Comparison of ENCODE assay signal across 8 cellular contexts in genomic region chr11:63671322-63672155, GRCh38. TPM values are rescaled to one million over a fixed set of nuclear protein-coding genes. Genes with fewer than 3 reads are reported as not detected.
DNase-seq lines count a peak whose midpoint lies in the region; ATAC-seq and TF ChIP-seq lines count a peak whose summit lies in the region.

Gene ATL3 (minus strand): TSS chr11:63671376. CDS start chr11:63671335, 41 bp downstream.

- H3K36me3 ChIP-seq in adipocyte (ENCODE audit: control insufficient read depth, insufficient read depth, low read length, severe bottlenecking) (no peaks in the 10 kb centered on the region), cardiac muscle cell (no peaks in the 10 kb centered on the region), parathyroid adenoma (ENCODE audit: control insufficient read depth, insufficient read depth, low read length) (no peaks in the 10 kb centered on the region), tibial artery (no peaks in the 10 kb centered on the region)

- TF ChIP-seq CTCF in GM12865 (IDR thresholded peaks at IDR 0.05; ENCODE audit: insufficient read depth, low read depth, low read length, missing control alignments): no peak
- TF ChIP-seq CTCF in cardiac muscle cell (IDR thresholded peaks at IDR 0.05; ENCODE audit: low read depth, low read length): peak; percentile 15
- no peak for TF ChIP-seq CTCF in parathyroid adenoma (IDR thresholded peaks at IDR 0.05)
- TF ChIP-seq CTCF in tibial artery (IDR thresholded peaks at IDR 0.05): no peak

- H3K9me3 ChIP-seq in adipocyte (ENCODE audit: control insufficient read depth, low read length): no peaks in the 10 kb centered on the region
- H3K9me3 ChIP-seq in cardiac muscle cell (ENCODE audit: low read depth): no peaks in the 10 kb centered on the region
- H3K9me3 ChIP-seq in parathyroid adenoma (ENCODE audit: control insufficient read depth, low read length): no peaks in the 10 kb centered on the region
- H3K9me3 ChIP-seq in tibial artery: no peaks in the 10 kb centered on the region

- intact Hi-C loops in tibial artery (cut with DNase I; ENCODE audit: low total_unique reads): no loop called here

- H3K4me2 ChIP-seq in parathyroid adenoma (ENCODE audit: low read length): peak within 1 kb of the TSS; percentile 72

- DNase-seq in GM12865 (ENCODE audit: low read depth) (peak; percentile 98), NCI-H128 (lab: John Stamatoyannopoulos, UW; ENCODE audit: unreplicated experiment) (peak; percentile 92), T follicular helper cell (ENCODE audit: low read depth) (peak; percentile 91), adipocyte (ENCODE audit: low read depth) (peak; percentile 97), cardiac muscle cell (ENCODE audit: low read depth in 1 of 2, low spot score in 1 of 2) (peak; percentile 98), tibial artery (peak; percentile 99)

- peaks cover 10% of the 10 kb centered on the region for H3K79me2 ChIP-seq in parathyroid adenoma

- H3K27ac ChIP-seq in cardiac muscle cell (peak within 1 kb of the TSS; percentile 44), parathyroid adenoma (peak within 1 kb of the TSS; percentile 76), tibial artery (peak within 1 kb of the TSS; percentile 99 to 100)

- H3K4me1 ChIP-seq in adipocyte (ENCODE audit: control insufficient read depth, insufficient read depth, low read length) (peaks cover 67% of the 10 kb centered on the region), cardiac muscle cell (ENCODE audit: low read depth) (peaks cover 9% of the 10 kb centered on the region), parathyroid adenoma (no peaks in the 10 kb centered on the region), tibial artery (peaks cover 7 to 44% (median 32%) of the 10 kb centered on the region in 4 donors)

- peak within 1 kb of the TSS; percentile 83 for H2AFZ ChIP-seq in parathyroid adenoma

- H3K9ac ChIP-seq in adipocyte (ENCODE audit: low read length) (peak within 1 kb of the TSS; percentile 97), parathyroid adenoma (no peak within 1 kb of the TSS)

- no peaks in the 10 kb centered on the region for H3K27me3 ChIP-seq in adipocyte (replicated peaks; ENCODE audit: control insufficient read depth, insufficient read depth, low read length)
- H3K27me3 ChIP-seq in cardiac muscle cell: no peaks in the 10 kb centered on the region
- H3K27me3 ChIP-seq in parathyroid adenoma (ENCODE audit: control insufficient read depth, insufficient read depth, low read length): no peaks in the 10 kb centered on the region
- no peaks in the 10 kb centered on the region for H3K27me3 ChIP-seq in tibial artery

- peak within 1 kb of the TSS; percentile 95 for H3K4me3 ChIP-seq in GM12865 (ENCODE audit: low read depth, low read length)
- H3K4me3 ChIP-seq in adipocyte (ENCODE audit: low read length): peak within 1 kb of the TSS; percentile 88
- H3K4me3 ChIP-seq in cardiac muscle cell: peak within 1 kb of the TSS; percentile 58
- H3K4me3 ChIP-seq in parathyroid adenoma (ENCODE audit: low read depth, low read length): peak within 1 kb of the TSS; percentile 63
- peak within 1 kb of the TSS; percentile 86 to 99 for H3K4me3 ChIP-seq in tibial artery

- peak; percentile 88 for ATAC-seq in HG02759 (IDR thresholded peaks at IDR 0.05; ENCODE audit: unreplicated experiment)

RNA-seq across cellular contexts. Expression of gene ATL3, which starts in this region (rescaled TPM):
- total RNA-seq in cardiac muscle cell: 3.1 and 4.6 TPM in 2 replicates
- 2.4 and 3.8 TPM in 2 replicates for polyA plus RNA-seq in cardiac muscle cell

Comparison
In these comparisons a context has a peak if more than half of its experiments do, and no peak if none do; other contexts are left out.
1. Peak in every context shown above with its lines: DNase-seq, ATAC-seq, H3K4me3 ChIP-seq and H3K27ac ChIP-seq.
2. H3K27ac ChIP-seq: peak in every context shown above with its lines; median percentile 100 in tibial artery; 76 in parathyroid adenoma; 44 in cardiac muscle cell.